In genomic region chr13:20728579-20729300, GRCh38 we compare ENCODE assay signal across 15 cellular contexts. TPM values are rescaled to one million over a fixed set of nuclear protein-coding genes. Genes with fewer than 3 reads are reported as not detected.
"Had no signal": no experiment of that assay in that cellular context is flagged by ENCODE, and none has a peak within 500 bp of the region (broad histone marks: within the 10 kb centered on the region; RNA-seq: fewer than 3 reads in every experiment).

No MANE protein-coding gene starts in this region.

- FAIRE-seq: pancreas had no signal

- H3K27me3 ChIP-seq: breast epithelium, pancreas had no signal

- DNase-seq: activated B cell treated with CpG ODN at 0.5 μM for 24 hours; activated CD4-positive, alpha-beta T cell treated with anti-CD3 and anti-CD28 coated beads, Interleukin-2, amount 10 ng/mL, durations not matched to agents 7 days and 5 days; activated naive CD4-positive, alpha-beta T cell; anterior cingulate cortex; cerebellar nuclear complex; effector memory CD8-positive, alpha-beta T cell; hippocampal formation; pancreas; stimulated activated CD4-positive, alpha-beta T cell treated with anti-CD3 and anti-CD28 coated beads, Interleukin-4, amount 100 ng/mL, for 4 hours; stimulated activated CD8-positive, alpha-beta memory T cell treated with anti-CD3 and anti-CD28 coated beads, Interleukin-4, amount 100 ng/mL, for 48 hours; stimulated activated naive CD4-positive, alpha-beta T cell treated with Interleukin-2 at 50 U/mL for 16 hours; trophoblast cell had no signal

- H3K4me1 ChIP-seq: breast epithelium, pancreas had no signal

- H3K36me3 ChIP-seq: breast epithelium had no signal

- ATAC-seq: effector memory CD8-positive, alpha-beta T cell; pancreas; SK-N-SH treated with all-trans-retinoic acid at 6 μM for 48 hours had no signal

- H3K9me3 ChIP-seq: breast epithelium, pancreas had no signal

- H3K27ac ChIP-seq: breast epithelium, epithelial cell of prostate, pancreas had no signal

- H3K4me3 ChIP-seq: breast epithelium, pancreas had no signal

RNA-seq across cellular contexts. Expression of gene IL17D, which starts 25.2 kb away (rescaled TPM):
- total RNA-seq: activated B cell treated with CpG ODN at 0.5 μM for 24 hours; activated CD4-positive, alpha-beta T cell treated with anti-CD3 and anti-CD28 coated beads, Interleukin-2, amount 10 ng/mL, durations not matched to agents 7 days and 5 days had no signal
